ENCODE assay signal across 8 cellular contexts in genomic region chr16:30112197-30113030, GRCh38. TPM values are rescaled to one million over a fixed set of nuclear protein-coding genes. Genes with fewer than 3 reads are reported as not detected.
DNase-seq lines count a peak whose midpoint lies in the region; ATAC-seq and TF ChIP-seq lines count a peak whose summit lies in the region.

No MANE protein-coding gene starts in this region.

- peaks cover 0 to 96% (median 87%) of the 10 kb centered on the region in 9 donors for H3K36me3 ChIP-seq in heart left ventricle

- peak; percentile 18 for DNase-seq in NCI-H2227 (lab: John Stamatoyannopoulos, UW; ENCODE audit: unreplicated experiment)
- no peak for DNase-seq in NCI-H2227 treated with DMSO at 0.1 percent for 48 hours (lab: John Stamatoyannopoulos, UW)
- peak; percentile 47 for DNase-seq in RKO (ENCODE audit: low spot score)
- DNase-seq in activated naive CD4-positive, alpha-beta T cell treated with Interleukin-2 at 50 U/mL for 16 hours, result peak; percentile 70
- peak; percentile 35 to 84 (median 53) for DNase-seq in heart left ventricle
- DNase-seq in stimulated activated CD4-positive, alpha-beta T cell treated with anti-CD3 and anti-CD28 coated beads, Interleukin-15, amount 100 ng/mL, for 24 hours, result peak; percentile 83
- no peak for DNase-seq in occipital lobe (lab: John Stamatoyannopoulos, UW)

- intact Hi-C loops in heart left ventricle (cut with DNase I), result no loop called here

- TF ChIP-seq POLR2A in heart left ventricle (IDR thresholded peaks at IDR 0.05), result no peak

- H3K27ac ChIP-seq in heart left ventricle, result no peak overlapping the region

- 78 to 87% (median 83%) methylated on average over 25 to 29 of the region's 29 CpGs for WGBS in heart left ventricle, 4 donors

- no peak overlapping the region for H3K4me3 ChIP-seq in heart left ventricle

- no peaks in the 10 kb centered on the region for H3K9me3 ChIP-seq in heart left ventricle

- peaks cover 0 to 5% (median 0%) of the 10 kb centered on the region in 12 donors for H3K4me1 ChIP-seq in heart left ventricle

- no peaks in the 10 kb centered on the region for H3K27me3 ChIP-seq in heart left ventricle

- ATAC-seq in heart left ventricle (peak in 3 of 4 donors; percentile 50 to 59 (median 56)), HG03175 (IDR thresholded peaks at IDR 0.05; ENCODE audit: unreplicated experiment) (no peak)

- peak; percentile 9 to 68 (median 56) for TF ChIP-seq CTCF in heart left ventricle (IDR thresholded peaks at IDR 0.05)

RNA-seq across cellular contexts. Expression of gene GDPD3, which starts 0.9 kb away (rescaled TPM):
- 1 to 10 TPM in 7 of 9 donors, under 1 TPM in 2; 0.36 to 5.3 (median 2.2) TPM for total RNA-seq in heart left ventricle
- 1 to 10 TPM; 1.1 to 2.0 TPM for polyA plus RNA-seq in heart left ventricle
- 0.47 TPM for total RNA-seq in occipital lobe

RNA-seq across cellular contexts. Expression of gene MAPK3, which starts 10.6 kb away (rescaled TPM):
- 10 to 100 TPM; 32.9 to 79.4 (median 50.2) TPM for total RNA-seq in heart left ventricle
- polyA plus RNA-seq in heart left ventricle, result 10 to 100 TPM; 49.4 to 61.3 TPM
- 25.7 TPM for total RNA-seq in occipital lobe

RNA-seq across cellular contexts. Expression of gene YPEL3, which starts 16.4 kb away (rescaled TPM):
- total RNA-seq in heart left ventricle (100 to 1,000 TPM in 2 of 9 donors, 10 to 100 TPM in 7; 34.8 to 248 (median 49.3) TPM), occipital lobe (21.1 TPM)
- 100 to 1,000 TPM in 1 of 2 donors, 10 to 100 TPM in 1; 57.1 to 106 TPM for polyA plus RNA-seq in heart left ventricle

RNA-seq across cellular contexts. Expression of gene TBX6, which starts 20.7 kb away (rescaled TPM):
- total RNA-seq in heart left ventricle, result under 1 TPM in 8 of 9 donors, not detected in 1; 0.39 to 0.95 (median 0.72) TPM
- polyA plus RNA-seq in heart left ventricle, result under 1 TPM; 0.26 to 0.84 TPM
- 0.16 TPM for total RNA-seq in occipital lobe

RNA-seq across cellular contexts. Expression of gene PPP4C, which starts 36.6 kb away (rescaled TPM):
- total RNA-seq in heart left ventricle, result 10 to 100 TPM; 29.9 to 65.9 (median 41.1) TPM
- 10 to 100 TPM; 43.5 to 89.0 TPM for polyA plus RNA-seq in heart left ventricle
- total RNA-seq in occipital lobe, result 81.4 TPM

Comparison
In these comparisons a context has a peak if more than half of its experiments do, and no peak if none do; other contexts are left out.
1. DNase-seq: peak in NCI-H2227 (single experiment), RKO (single experiment), activated naive CD4-positive, alpha-beta T cell treated with Interleukin-2 at 50 U/mL for 16 hours (single experiment), heart left ventricle (5 of 5) and stimulated activated CD4-positive, alpha-beta T cell treated with anti-CD3 and anti-CD28 coated beads, Interleukin-15, amount 100 ng/mL, for 24 hours (single experiment); none in NCI-H2227 treated with DMSO at 0.1 percent for 48 hours (single experiment) and occipital lobe (single experiment).